8 cellular contexts compared by ENCODE assay signal in genomic region chr1:229557214-229557850, GRCh38. TPM values are rescaled to one million over a fixed set of nuclear protein-coding genes. Genes with fewer than 3 reads are reported as not detected.
DNase-seq lines count a peak whose midpoint lies in the region; ATAC-seq and TF ChIP-seq lines count a peak whose summit lies in the region.

No MANE protein-coding gene starts in this region.

- H3K27me3 ChIP-seq in A673 (replicated peaks; ENCODE audit: insufficient read depth, low read depth, low read length, poor library complexity) (no peaks in the 10 kb centered on the region), sigmoid colon (no peaks in the 10 kb centered on the region)

- H3K4me3 ChIP-seq in A673 (ENCODE audit: low read depth, low read length, poor library complexity, severe bottlenecking): peak overlapping the region; percentile 94
- peak overlapping the region; percentile 75 to 98 (median 82) for H3K4me3 ChIP-seq in sigmoid colon

- TF ChIP-seq CTCF in A673 (conservative IDR thresholded peaks at IDR 0.05; ENCODE audit: low read depth, low read length): no peak
- TF ChIP-seq CTCF in sigmoid colon (IDR thresholded peaks at IDR 0.05): no peak

- intact Hi-C loops in A673 (cut with micrococcal nuclease; ENCODE audit: unreplicated experiment): no loop called here
- intact Hi-C loops in sigmoid colon (cut with DNase I): no loop called here

- no TSS peak for BruUV-seq in A673 (replicated peaks; lab: Mats Ljungman, UMichigan)

- no peaks in the 10 kb centered on the region for H3K36me3 ChIP-seq in A673 (ENCODE audit: insufficient read depth, low read length, poor library complexity, severe bottlenecking)
- no peaks in the 10 kb centered on the region for H3K36me3 ChIP-seq in sigmoid colon

- no peak for TF ChIP-seq EP300 in sigmoid colon (IDR thresholded peaks at IDR 0.05)

- H3K9me3 ChIP-seq in A673 (ENCODE audit: low read depth, low read length, poor library complexity, severe bottlenecking) (no peaks in the 10 kb centered on the region), sigmoid colon (no peaks in the 10 kb centered on the region)

- no peak for TF ChIP-seq POLR2A in sigmoid colon (IDR thresholded peaks at IDR 0.05)

- H3K36me3 Mint-ChIP-seq in T-cell: peaks cover 3% of the 10 kb centered on the region

- H3K27me3 Mint-ChIP-seq in T-cell: no peaks in the 10 kb centered on the region

- peak overlapping the region; percentile 87 for H3K27ac Mint-ChIP-seq in T-cell

- H3K4me3 Mint-ChIP-seq in T-cell: peak overlapping the region; percentile 87 to 88 (median 88)

- CTCF ChIA-PET in A673 (lab: Charles Lee): no interaction called here
- CTCF ChIA-PET in T-cell (lab: Charles Lee): interaction anchor here in 1 of 2 donors (0.7 kb wide), 1 partner anchor 51 kb away, joined by 8 read pairs; no protein-coding TSS in a partner anchor

- WGBS in sigmoid colon, 2 donors: 21 to 23% methylated on average over 5 of the region's 5 CpGs

- H3K4me1 ChIP-seq in A673 (ENCODE audit: insufficient read depth, low read length, poor library complexity, severe bottlenecking) (peaks cover 19% of the 10 kb centered on the region), sigmoid colon (peaks cover 0 to 56% (median 38%) of the 10 kb centered on the region in 4 donors)

- POLR2A ChIA-PET in A673 (lab: Charles Lee; ENCODE audit: low non-redundant PET) (no interaction called here), T-cell (lab: Charles Lee) (interaction anchor here in 1 of 2 donors (0.5 kb wide), 1 partner anchor 1395 kb away, joined by 5 read pairs; no protein-coding TSS in a partner anchor)

- peak; percentile 20 for ATAC-seq in GM18867 (IDR thresholded peaks at IDR 0.05; ENCODE audit: unreplicated experiment)
- no peak for ATAC-seq in T-cell (replicated peaks in 1 of 4)

- no peaks in the 10 kb centered on the region for H3K9me3 Mint-ChIP-seq in T-cell

- H3K4me1 Mint-ChIP-seq in T-cell: peaks cover 53 to 56% (median 55%) of the 10 kb centered on the region in 3 donors

- DNase-seq in A673 (ENCODE audit: low spot score): no peak
- DNase-seq in T-cell: peak in 2 of 34 experiments; percentile 4 to 16
- peak; percentile 48 for DNase-seq in fibroblast of peridontal ligament (ENCODE audit: extremely low read depth)
- DNase-seq in sigmoid colon: no peak
- DNase-seq in GM19240 (ENCODE audit: insufficient read length, low spot score): no peak
- DNase-seq in COLO668 (lab: John Stamatoyannopoulos, UW; ENCODE audit: unreplicated experiment): no peak
- DNase-seq in NCI-H774 (lab: John Stamatoyannopoulos, UW): no peak

- H3K27ac ChIP-seq in A673 (ENCODE audit: low read depth, low read length, poor library complexity, severe bottlenecking) (peak overlapping the region; percentile 75), sigmoid colon (peak overlapping the region; percentile 92 to 99 (median 94))

RNA-seq across cellular contexts. Expression of gene ABCB10, which starts 1.2 kb away (rescaled TPM):
- total RNA-seq in A673 (2021): 20.0 and 23.3 TPM in 2 replicates
- 10 to 100 TPM; 15.8 to 18.9 (median 18.2) TPM for total RNA-seq in T-cell
- total RNA-seq in sigmoid colon: 10 to 100 TPM; 12.1 to 19.4 (median 16.5) TPM
- 1 to 10 TPM; 4.4 to 9.6 (median 5.4) TPM for polyA plus RNA-seq in sigmoid colon

RNA-seq across cellular contexts. Expression of gene NUP133, which starts 49.2 kb away (rescaled TPM):
- 59.0 and 67.9 TPM in 2 replicates for total RNA-seq in A673 (2021)
- 10 to 100 TPM; 32.3 to 47.6 (median 45.3) TPM for total RNA-seq in T-cell
- 10 to 100 TPM; 23.7 to 31.7 (median 27.6) TPM for total RNA-seq in sigmoid colon
- polyA plus RNA-seq in sigmoid colon: 10 to 100 TPM in 1 of 3 donors, 1 to 10 TPM in 2; 4.8 to 12.9 (median 6.9) TPM
